17 cellular contexts compared by ENCODE assay signal in genomic region chr10:30557884-30558283, GRCh38.
DNase-seq lines count a peak whose midpoint lies in the region; ATAC-seq and TF ChIP-seq lines count a peak whose summit lies in the region.
"Had no signal": no experiment of that assay in that cellular context is flagged by ENCODE, and none has a peak within 500 bp of the region (broad histone marks: within the 10 kb centered on the region; RNA-seq: fewer than 3 reads in every experiment).

No MANE protein-coding gene starts in this region.

- H3K4me3 Mint-ChIP-seq in H9 (no peak overlapping the region), progenitor cell of endocrine pancreas (ENCODE audit: low read depth) (peak overlapping the region; percentile 16)
- H3K4me3 Mint-ChIP-seq: IgD-negative memory B cell had no signal

- H2BK15ac ChIP-seq in H9 (ENCODE audit: low read depth, low read length) = no peak overlapping the region

- H3K27ac Mint-ChIP-seq in H9 (peak overlapping the region in 2 of 3 experiments; percentile 5 to 22; a peak in 4 of 7 replicates), progenitor cell of endocrine pancreas (peak overlapping the region; percentile 83)
- H3K27ac Mint-ChIP-seq: IgD-negative memory B cell had no signal

- TF ChIP-seq POLR2A in GM18505 (IDR thresholded peaks at IDR 0.05; ENCODE audit: borderline replicate concordance, extremely low read depth, insufficient read depth, insufficient read length) = no peak
- no peak for TF ChIP-seq POLR2A in gastroesophageal sphincter (IDR thresholded peaks at IDR 0.05)

- H3K36me3 ChIP-seq in gastroesophageal sphincter = no peaks in the 10 kb centered on the region

- H3K4me2 ChIP-seq in H9 (ENCODE audit: insufficient read depth, insufficient read length, low read length) = no peak overlapping the region

- H2BK120ac ChIP-seq in H9 (ENCODE audit: low read depth, low read length, poor library complexity, severe bottlenecking) = no peak overlapping the region

- H3K23me2 ChIP-seq in H9 (ENCODE audit: insufficient read length, low read depth, low read length, poor library complexity, severe bottlenecking) = no peaks in the 10 kb centered on the region

- H4K91ac ChIP-seq in H9 (ENCODE audit: insufficient read length, low read depth, low read length) = no peak overlapping the region

- H3K4me1 ChIP-seq in H9 (ENCODE audit: insufficient read depth, low read length) (peaks cover 3% of the 10 kb centered on the region; the same call in 1 of the 2 replicates), gastroesophageal sphincter (peaks cover 0 to 10% (median 3%) of the 10 kb centered on the region in 3 donors)

- H3K9me3 Mint-ChIP-seq in H9 (no peaks in the 10 kb centered on the region), progenitor cell of endocrine pancreas (ENCODE audit: low read depth) (peaks cover 1% of the 10 kb centered on the region)

- no peak overlapping the region for H3K18ac ChIP-seq in H9 (ENCODE audit: insufficient read length, low read depth, low read length)

- DNase-seq in H9 = no peak
- DNase-seq in RWPE1 (ENCODE audit: low spot score) = peak; percentile 17
- peak; percentile 36 for DNase-seq in fibroblast of peridontal ligament (ENCODE audit: extremely low read depth)
- DNase-seq in progenitor cell of endocrine pancreas (ENCODE audit: low spot score, unreplicated experiment) = no peak
- no peak for DNase-seq in posterior vena cava (ENCODE audit: low spot score)
- no peak for DNase-seq in stimulated activated CD4-positive, alpha-beta T cell treated with anti-CD3 and anti-CD28 coated beads, Interleukin-15, amount 100 ng/mL, for 24 hours
- DNase-seq: activated effector memory CD4-positive, alpha-beta T cell treated with Interleukin-2 at 50 U/mL for 16 hours; effector CD8-positive, alpha-beta T cell; NCI-H2107; nucleus accumbens; Right ventricle myocardium superior; stimulated activated CD4-positive, alpha-beta T cell treated with anti-CD3 and anti-CD28 coated beads, Interleukin-4, amount 100 ng/mL, for 4 hours; substantia nigra had no signal

- H3K79me2 ChIP-seq in H9 (ENCODE audit: insufficient read depth, low read length) = no peaks in the 10 kb centered on the region

- no peak overlapping the region for H3K4me3 ChIP-seq in gastroesophageal sphincter

- no peak overlapping the region for H2AK5ac ChIP-seq in H9 (ENCODE audit: insufficient read length, low read length)

- H3K23ac ChIP-seq in H9 (ENCODE audit: insufficient read length, low read depth, low read length) = no peak overlapping the region

- H2BK12ac ChIP-seq in H9 (ENCODE audit: insufficient read length, low read depth, low read length) = no peak overlapping the region

- no peak overlapping the region for H2AFZ ChIP-seq in H9 (ENCODE audit: low read length)

- TF ChIP-seq CTCF in H9 (conservative IDR thresholded peaks at IDR 0.05) (no peak), RWPE1 (conservative IDR thresholded peaks at IDR 0.05; ENCODE audit: low read depth) (no peak), progenitor cell of endocrine pancreas (IDR thresholded peaks at IDR 0.05; ENCODE audit: unreplicated experiment) (no peak), gastroesophageal sphincter (IDR thresholded peaks at IDR 0.05) (no peak)

- H2BK20ac ChIP-seq in H9 (ENCODE audit: low read depth, low read length, poor library complexity, severe bottlenecking) = no peak overlapping the region

- POLR2A ChIA-PET in RWPE1 (lab: Yijun Ruan, JAX; ENCODE audit: low non-redundant PET) = no interaction called here

- ATAC-seq in GM18505 (IDR thresholded peaks at IDR 0.05; ENCODE audit: unreplicated experiment) (no peak), gastroesophageal sphincter (no peak)

- no CpG with 5 or more reads among the region's 8 CpGs for WGBS in H9 (ENCODE audit: extremely low coverage, insufficient read length, low lambda C conversion rate)
- WGBS in gastroesophageal sphincter (ENCODE audit: low coverage in 1 of 2), 2 donors = 29 to 48% methylated on average over 2 of the region's 8 CpGs

- no peaks in the 10 kb centered on the region for H4K20me1 ChIP-seq in H9 (ENCODE audit: control insufficient read depth, insufficient read depth, insufficient read length)

- H3K27me3 ChIP-seq in H9 (ENCODE audit: insufficient read depth, low read length) (no peaks in the 10 kb centered on the region), gastroesophageal sphincter (no peaks in the 10 kb centered on the region)

- H3K27me3 Mint-ChIP-seq in H9 (ENCODE audit: low read depth) (peaks cover 1% of the 10 kb centered on the region; the same call in 1 of the 2 replicates), progenitor cell of endocrine pancreas (no peaks in the 10 kb centered on the region)

- H2BK5ac ChIP-seq in H9 (ENCODE audit: insufficient read length, low read length) = no peak overlapping the region

- no peak overlapping the region for H3K14ac ChIP-seq in H9 (ENCODE audit: insufficient read depth, low read length)

- no peak for TF ChIP-seq EP300 in gastroesophageal sphincter (IDR thresholded peaks at IDR 0.05)

- no peak overlapping the region for H3K56ac ChIP-seq in H9 (ENCODE audit: insufficient read length, low read depth, low read length)

- H3T11ph ChIP-seq in H9 (ENCODE audit: low read length) = no peak overlapping the region

- CTCF ChIA-PET in RWPE1 (lab: Yijun Ruan, JAX) = no interaction called here

- H3K36me3 Mint-ChIP-seq in H9 (ENCODE audit: insufficient read depth in 1 of 3, low read depth in 3 of 3) (no peaks in the 10 kb centered on the region), progenitor cell of endocrine pancreas (ENCODE audit: insufficient read depth) (no peaks in the 10 kb centered on the region)

- no peak overlapping the region for H3K9ac ChIP-seq in H9 (ENCODE audit: extremely low read depth, insufficient read length, low read length)

- H3K9me3 ChIP-seq in H9 (ENCODE audit: control insufficient read depth, low read depth, low read length) (no peaks in the 10 kb centered on the region), gastroesophageal sphincter (peaks cover 0 to 6% (median 0%) of the 10 kb centered on the region in 3 donors)
- H3K9me3 ChIP-seq: Caco-2 had no signal

- intact Hi-C loops in posterior vena cava (cut with DNase I) = no loop called here

- no peak overlapping the region for H3K4ac ChIP-seq in H9 (ENCODE audit: low read depth, low read length)

- no peaks in the 10 kb centered on the region for H3K79me1 ChIP-seq in H9 (ENCODE audit: insufficient read depth, low read depth, low read length, poor library complexity, severe bottlenecking)

- H3K4me1 Mint-ChIP-seq in H9 = peaks cover 31 to 32% of the 10 kb centered on the region in 2 experiments
- H3K4me1 Mint-ChIP-seq in progenitor cell of endocrine pancreas (ENCODE audit: low read depth) = peaks cover 24% of the 10 kb centered on the region

- no peak overlapping the region for H4K8ac ChIP-seq in H9 (replicated peaks; ENCODE audit: insufficient read length, low read depth, low read length)

- no peak overlapping the region for H4K5ac ChIP-seq in H9 (ENCODE audit: insufficient read length, low read depth, low read length)

- H3K27ac ChIP-seq in H9 (ENCODE audit: insufficient read length, low read depth, low read length) = no peak overlapping the region
- H3K27ac ChIP-seq in RWPE1 = no peak overlapping the region
- no peak overlapping the region for H3K27ac ChIP-seq in gastroesophageal sphincter

Comparison
In these comparisons a context has a peak if more than half of its experiments do, and no peak if none do; other contexts are left out.
1. DNase-seq: peak in RWPE1 (single experiment) and fibroblast of peridontal ligament (single experiment); none in H9 (single experiment), progenitor cell of endocrine pancreas (single experiment), posterior vena cava (single experiment) and stimulated activated CD4-positive, alpha-beta T cell treated with anti-CD3 and anti-CD28 coated beads, Interleukin-15, amount 100 ng/mL, for 24 hours (single experiment).